ENCODE assay signal across 8 cellular contexts in genomic region chr11:122883682-122883981, GRCh38. TPM values are rescaled to one million over a fixed set of nuclear protein-coding genes. Genes with fewer than 3 reads are reported as not detected.
A peak's percentile ranks its signal among the peaks of the same experiment; 100 is the strongest.
DNase-seq lines count a peak whose midpoint lies in the region; ATAC-seq and TF ChIP-seq lines count a peak whose summit lies in the region.

No MANE protein-coding gene starts in this region.

- H3K9me3 Mint-ChIP-seq in endothelial cell (ENCODE audit: unreplicated experiment): no peaks in the 10 kb centered on the region

- H3F3A ChIP-seq in PC-9 (ENCODE audit: insufficient read depth, low read depth): peaks cover 10% of the 10 kb centered on the region; the same call in 1 of the 2 replicates

- peak overlapping the region; percentile 93 for H3K4me3 Mint-ChIP-seq in endothelial cell (ENCODE audit: unreplicated experiment)

- H3K4me2 ChIP-seq in BLaER1 treated with 17β-estradiol and CSF1 and Interleukin-3, amounts not matched to agents 10 nM and 100 nM: peak overlapping the region; percentile 87 to 98 (median 95)
- peak overlapping the region; percentile 82 for H3K4me2 ChIP-seq in PC-9

- no TSS peak for BruUV-seq in PC-9 (replicated peaks; lab: Mats Ljungman, UMichigan)

- H3K36me3 ChIP-seq in BLaER1 treated with 17β-estradiol and CSF1 and Interleukin-3, amounts not matched to agents 10 nM and 100 nM: no peaks in the 10 kb centered on the region
- H3K36me3 ChIP-seq in PC-9 (ENCODE audit: low read depth) (no peaks in the 10 kb centered on the region), neuron (ENCODE audit: insufficient read depth, low read length) (no peaks in the 10 kb centered on the region)

- intact Hi-C loops in PC-9 (cut with micrococcal nuclease; ENCODE audit: unreplicated experiment): no loop called here

- H2AFZ ChIP-seq in PC-9 (peak overlapping the region; percentile 86), neuron (ENCODE audit: low read depth, low read length) (no peak overlapping the region)

- POLR2A ChIA-PET in PC-9 (lab: Charles Lee; ENCODE audit: unreplicated experiment): interaction anchor here (0.6 to 0.7 kb wide), 2 partner anchors 139 to 156 kb away, joined by 4 to 6 read pairs; no protein-coding TSS in a partner anchor

- no peaks in the 10 kb centered on the region for H4K20me1 ChIP-seq in BLaER1 treated with 17β-estradiol and CSF1 and Interleukin-3, amounts not matched to agents 10 nM and 100 nM
- H4K20me1 ChIP-seq in PC-9 (ENCODE audit: insufficient read depth): no peaks in the 10 kb centered on the region

- H3K36me3 Mint-ChIP-seq in endothelial cell (ENCODE audit: low read depth, unreplicated experiment): no peaks in the 10 kb centered on the region

- H3K27me3 Mint-ChIP-seq in endothelial cell (ENCODE audit: unreplicated experiment): peaks cover 5% of the 10 kb centered on the region

- H3K27ac ChIP-seq in BLaER1 treated with 17β-estradiol and CSF1 and Interleukin-3, amounts not matched to agents 10 nM and 100 nM: peak overlapping the region in 3 of 11 experiments; percentile 80 to 85 (median 83); a peak in 5 of 22 replicates
- peak overlapping the region; percentile 71 for H3K27ac ChIP-seq in PC-9
- H3K27ac ChIP-seq in substantia nigra (ENCODE audit: low read depth, low read length, poor library complexity, severe bottlenecking): no peak overlapping the region

- DNase-seq in PC-9 (no peak), endothelial cell (ENCODE audit: low spot score) (no peak), nucleus accumbens (lab: John Stamatoyannopoulos, UW) (no peak), substantia nigra (lab: John Stamatoyannopoulos, UW) (no peak), DMS79 treated with DMSO at 0.1 percent for 48 hours (lab: John Stamatoyannopoulos, UW) (no peak)

- H3K27me3 ChIP-seq in BLaER1 treated with 17β-estradiol and CSF1 and Interleukin-3, amounts not matched to agents 10 nM and 100 nM: peaks cover 10 to 53% (median 39%) of the 10 kb centered on the region in 11 experiments; a peak in 20 of 22 replicates
- H3K27me3 ChIP-seq in PC-9 (ENCODE audit: insufficient read depth, low read depth) (no peaks in the 10 kb centered on the region), neuron (ENCODE audit: insufficient read depth, low read length) (peaks cover 43% of the 10 kb centered on the region)

- peaks cover 7 to 27% (median 10%) of the 10 kb centered on the region in 10 experiments; a peak in 19 of 20 replicates for H3K4me1 ChIP-seq in BLaER1 treated with 17β-estradiol and CSF1 and Interleukin-3, amounts not matched to agents 10 nM and 100 nM
- H3K4me1 ChIP-seq in PC-9 (replicated peaks; ENCODE audit: insufficient read depth) (peaks cover 11% of the 10 kb centered on the region), neuron (ENCODE audit: insufficient read depth, low read length) (peaks cover 24% of the 10 kb centered on the region)

- H3K9me3 ChIP-seq in BLaER1 treated with 17β-estradiol and CSF1 and Interleukin-3, amounts not matched to agents 10 nM and 100 nM (replicated peaks in 1 of 11): no peaks in the 10 kb centered on the region
- H3K9me3 ChIP-seq in PC-9 (ENCODE audit: insufficient read depth, low read depth): no peaks in the 10 kb centered on the region
- no peaks in the 10 kb centered on the region for H3K9me3 ChIP-seq in neuron (ENCODE audit: low read length)

- peak overlapping the region in 8 of 11 experiments; percentile 75 to 86 (median 83); a peak in 12 of 22 replicates for H3K9ac ChIP-seq in BLaER1 treated with 17β-estradiol and CSF1 and Interleukin-3, amounts not matched to agents 10 nM and 100 nM

- H3K79me2 ChIP-seq in PC-9 (ENCODE audit: low read depth): no peaks in the 10 kb centered on the region

- H3K4me1 Mint-ChIP-seq in endothelial cell (ENCODE audit: unreplicated experiment): peaks cover 19% of the 10 kb centered on the region

- CTCF ChIA-PET in PC-9 (lab: Charles Lee): interaction anchor here (0.6 to 1.1 kb wide), 5 partner anchors 18 to 255 kb away, joined by 3 to 6 read pairs (median 4); no protein-coding TSS in a partner anchor

- no peaks in the 10 kb centered on the region for H3K9me2 ChIP-seq in PC-9 (ENCODE audit: insufficient read depth)

- peak overlapping the region; percentile 59 to 84 (median 70); a peak in 16 of 20 replicates for H3K4me3 ChIP-seq in BLaER1 treated with 17β-estradiol and CSF1 and Interleukin-3, amounts not matched to agents 10 nM and 100 nM
- H3K4me3 ChIP-seq in PC-9 (peak overlapping the region; percentile 64), neuron (ENCODE audit: low read length) (peak overlapping the region; percentile 45)

- ATAC-seq in GM21447 (IDR thresholded peaks at IDR 0.05; ENCODE audit: unreplicated experiment): no peak

- peak overlapping the region; percentile 96 for H3K27ac Mint-ChIP-seq in endothelial cell (ENCODE audit: unreplicated experiment)

- TF ChIP-seq CTCF in PC-9 (conservative IDR thresholded peaks at IDR 0.05): no peak
- TF ChIP-seq CTCF in endothelial cell (IDR thresholded peaks at IDR 0.05; ENCODE audit: unreplicated experiment): no peak

RNA-seq across cellular contexts. Expression of gene JHY, which starts 1.1 kb away (rescaled TPM):
- 4.6 and 6.2 TPM in 2 replicates for total RNA-seq in PC-9 (2021)
- total RNA-seq in endothelial cell (ENCODE audit: unreplicated experiment): 2.8 TPM

RNA-seq across cellular contexts. Expression of gene CRTAM, which starts 45.3 kb away (rescaled TPM):
- total RNA-seq in PC-9 (2021): not detected in 2 replicates
- total RNA-seq in endothelial cell (ENCODE audit: unreplicated experiment): not detected
